ENCODE assay signal across 31 cellular contexts in genomic region chr2:56209701-56210100, GRCh38. TPM values are rescaled to one million over a fixed set of nuclear protein-coding genes. Genes with fewer than 3 reads are reported as not detected.
"Had no signal": no experiment of that assay in that cellular context is flagged by ENCODE, and none has a peak within 500 bp of the region (broad histone marks: within the 10 kb centered on the region; RNA-seq: fewer than 3 reads in every experiment).

No MANE protein-coding gene starts in this region.

- H3K9me3 Mint-ChIP-seq: activated CD4-positive, alpha-beta T cell treated with anti-CD3 and anti-CD28 coated beads, Interleukin-2, amount 10 ng/mL, durations not matched to agents 24 days and 14 days; activated CD8-positive, alpha-beta T cell treated with anti-CD3 and anti-CD28 coated beads for 36 hours; activated naive CD4-positive, alpha-beta T cell treated with anti-CD3 and anti-CD28 coated beads for 36 hours; activated T-helper 2 cell treated with anti-CD3 and anti-CD28 coated beads, Interferon-gamma antibody, Interleukin-2, Interleukin-4, amounts not matched to agents 10 μg/mL and 5 μg/mL and 100 μg/mL, durations not matched to agents 14 hours and 24 hours and 36 hours had no signal

- H3K27me3 Mint-ChIP-seq: activated CD4-positive, alpha-beta T cell treated with anti-CD3 and anti-CD28 coated beads, Interleukin-2, amount 10 ng/mL, durations not matched to agents 24 days and 14 days; activated CD8-positive, alpha-beta T cell treated with anti-CD3 and anti-CD28 coated beads for 36 hours; activated T-cell treated with anti-CD3 and anti-CD28 coated beads, Interleukin-2, amount 50 U/mL, for 24 hours had no signal

- H3K4me3 Mint-ChIP-seq: activated CD4-positive, alpha-beta T cell treated with anti-CD3 and anti-CD28 coated beads, Interleukin-2, amount 10 ng/mL, durations not matched to agents 24 days and 14 days; activated CD8-positive, alpha-beta T cell treated with anti-CD3 and anti-CD28 coated beads for 36 hours; activated naive CD4-positive, alpha-beta T cell treated with anti-CD3 and anti-CD28 coated beads for 36 hours; activated T-cell treated with anti-CD3 and anti-CD28 coated beads, Interleukin-2, amount 50 U/mL, for 24 hours had no signal

- H3K4me1 Mint-ChIP-seq: activated CD4-positive, alpha-beta T cell treated with anti-CD3 and anti-CD28 coated beads, Interleukin-2, amount 10 ng/mL, durations not matched to agents 24 days and 14 days had no signal

- H3K27ac Mint-ChIP-seq: activated CD4-positive, alpha-beta T cell treated with anti-CD3 and anti-CD28 coated beads, Interleukin-2, amount 10 ng/mL, durations not matched to agents 24 days and 14 days; activated CD8-positive, alpha-beta T cell treated with anti-CD3 and anti-CD28 coated beads for 36 hours; activated naive CD4-positive, alpha-beta T cell treated with anti-CD3 and anti-CD28 coated beads for 36 hours; activated naive CD4-positive, alpha-beta T cell treated with anti-CD3 and anti-CD28 coated beads, Interleukin-2, amount 50 U/mL, for 72 hours; activated T-cell treated with anti-CD3 and anti-CD28 coated beads, Interleukin-2, amount 50 U/mL, for 24 hours; activated T-helper 2 cell treated with anti-CD3 and anti-CD28 coated beads, Interferon-gamma antibody, Interleukin-2, Interleukin-4, amounts not matched to agents 10 μg/mL and 5 μg/mL and 100 μg/mL, durations not matched to agents 14 hours and 24 hours and 36 hours had no signal

- H3K27ac ChIP-seq: adrenal gland, brain microvascular endothelial cell, Peyer's patch had no signal

- H3K36me3 ChIP-seq: adrenal gland, brain microvascular endothelial cell, Peyer's patch had no signal

- H3K27me3 ChIP-seq: adrenal gland, brain microvascular endothelial cell, Peyer's patch had no signal

- H3K4me3 ChIP-seq: adrenal gland, Peyer's patch had no signal

- H3K36me3 Mint-ChIP-seq: activated naive CD4-positive, alpha-beta T cell treated with anti-CD3 and anti-CD28 coated beads, Interleukin-2, amount 50 U/mL, for 72 hours had no signal

- H3K4me1 ChIP-seq: adrenal gland, Peyer's patch had no signal

- DNase-seq: activated CD4-positive, alpha-beta T cell treated with anti-CD3 and anti-CD28 coated beads, Interleukin-2, amount 10 ng/mL, durations not matched to agents 24 days and 14 days; activated CD4-positive, alpha-beta T cell treated with anti-CD3 and anti-CD28 coated beads, Interleukin-2, amount 50 U/mL, for 4 hours; activated CD8-positive, alpha-beta T cell treated with anti-CD3 and anti-CD28 coated beads for 36 hours; activated gamma-delta T cell; activated naive CD4-positive, alpha-beta T cell treated with anti-CD3 and anti-CD28 coated beads for 36 hours; activated T-cell treated with anti-CD3 and anti-CD28 coated beads, Interleukin-2, amount 50 U/mL, for 24 hours; adrenal gland; brain microvascular endothelial cell; central memory CD4-positive, alpha-beta T cell; Karpas-422; NCI-H1105 treated with DMSO at 0.1 percent for 48 hours; NCI-H1436; NCI-H1694; NCI-H2029 treated with DMSO at 0.1 percent for 48 hours; NCI-H2107; NCI-H2171; NCI-H510A; NCI-H526; NCI-H748 treated with DMSO at 0.1 percent for 48 hours; NK-92 treated with Interleukin-12 subunit alpha and Interleukin-12 subunit beta, amount 100 ng/mL, for 24 hours; PC-3; Peyer's patch; RPMI8226; SIG-M5; T1000 had no signal

- H3K9me3 ChIP-seq: adrenal gland, Peyer's patch had no signal

RNA-seq across cellular contexts. Expression of gene CCDC85A, which starts 25.9 kb away (rescaled TPM):
- total RNA-seq: activated CD4-positive, alpha-beta T cell treated with anti-CD3 and anti-CD28 coated beads, Interleukin-2, amount 10 ng/mL, durations not matched to agents 24 days and 14 days; activated CD8-positive, alpha-beta memory T cell treated with anti-CD3 and anti-CD28 coated beads for 36 hours; activated CD8-positive, alpha-beta T cell treated with anti-CD3 and anti-CD28 coated beads for 36 hours; activated naive CD4-positive, alpha-beta T cell treated with anti-CD3 and anti-CD28 coated beads for 36 hours; activated naive CD4-positive, alpha-beta T cell treated with anti-CD3 and anti-CD28 coated beads, Interleukin-2, amount 50 U/mL, for 72 hours; activated T-helper 2 cell treated with anti-CD3 and anti-CD28 coated beads, Interferon-gamma antibody, Interleukin-2, Interleukin-4, amounts not matched to agents 10 μg/mL and 5 μg/mL and 100 μg/mL, durations not matched to agents 14 hours and 24 hours and 36 hours; SK-MEL-5; T-helper 1 cell treated with Interleukin-12 subunit alpha and Interleukin-12 subunit beta and Interleukin-4 antibody, amounts not matched to agents 30 ng/mL and 1 ng/mL, for 36 hours; T-helper 2 cell treated with Interferon-gamma antibody and Interleukin-4, amounts not matched to agents 100 ng/mL and 5 ng/mL, for 36 hours had no signal
